Comparison of ENCODE assay signal across 1 cellular context in the genomic region with DNA sequence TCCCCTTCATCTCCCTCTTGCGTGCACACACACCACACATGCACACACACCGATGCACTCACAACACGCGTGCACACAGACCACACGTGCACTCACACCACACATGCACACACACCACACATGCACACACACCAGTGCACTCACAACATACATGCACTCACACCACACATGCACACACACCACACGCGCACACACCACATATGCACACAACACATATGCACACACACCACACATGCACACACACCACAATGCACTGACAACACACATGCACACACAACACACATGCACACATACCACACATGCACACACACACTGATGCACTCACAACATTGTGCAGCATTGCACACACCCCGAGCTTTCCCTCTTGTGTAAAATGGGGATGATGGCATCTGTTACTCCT.
TF ChIP-seq lines count a peak whose summit lies in the region.

No MANE protein-coding gene starts in this region.

TF ChIP-seq in WTC11, 78 proteins besides CTCF, POLR2A, EP300 and RAD21:
- TF ChIP-seq, protein P1, sequence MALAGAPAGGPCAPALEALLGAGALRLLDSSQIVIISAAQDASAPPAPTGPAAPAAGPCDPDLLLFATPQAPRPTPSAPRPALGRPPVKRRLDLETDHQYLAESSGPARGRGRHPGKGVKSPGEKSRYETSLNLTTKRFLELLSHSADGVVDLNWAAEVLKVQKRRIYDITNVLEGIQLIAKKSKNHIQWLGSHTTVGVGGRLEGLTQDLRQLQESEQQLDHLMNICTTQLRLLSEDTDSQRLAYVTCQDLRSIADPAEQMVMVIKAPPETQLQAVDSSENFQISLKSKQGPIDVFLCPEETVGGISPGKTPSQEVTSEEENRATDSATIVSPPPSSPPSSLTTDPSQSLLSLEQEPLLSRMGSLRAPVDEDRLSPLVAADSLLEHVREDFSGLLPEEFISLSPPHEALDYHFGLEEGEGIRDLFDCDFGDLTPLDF (CRISPR knock-in tag; IDR thresholded peaks at IDR 0.05), result no peak
- no peak for TF ChIP-seq NR2C2 (CRISPR knock-in tag; IDR thresholded peaks at IDR 0.05)
- no peak for TF ChIP-seq IRF2 (CRISPR knock-in tag; IDR thresholded peaks at IDR 0.05; ENCODE audit: borderline replicate concordance, low read depth)
- TF ChIP-seq, protein P2, sequence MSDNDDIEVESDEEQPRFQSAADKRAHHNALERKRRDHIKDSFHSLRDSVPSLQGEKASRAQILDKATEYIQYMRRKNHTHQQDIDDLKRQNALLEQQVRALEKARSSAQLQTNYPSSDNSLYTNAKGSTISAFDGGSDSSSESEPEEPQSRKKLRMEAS (CRISPR knock-in tag; IDR thresholded peaks at IDR 0.05), result no peak
- TF ChIP-seq, protein P3, sequence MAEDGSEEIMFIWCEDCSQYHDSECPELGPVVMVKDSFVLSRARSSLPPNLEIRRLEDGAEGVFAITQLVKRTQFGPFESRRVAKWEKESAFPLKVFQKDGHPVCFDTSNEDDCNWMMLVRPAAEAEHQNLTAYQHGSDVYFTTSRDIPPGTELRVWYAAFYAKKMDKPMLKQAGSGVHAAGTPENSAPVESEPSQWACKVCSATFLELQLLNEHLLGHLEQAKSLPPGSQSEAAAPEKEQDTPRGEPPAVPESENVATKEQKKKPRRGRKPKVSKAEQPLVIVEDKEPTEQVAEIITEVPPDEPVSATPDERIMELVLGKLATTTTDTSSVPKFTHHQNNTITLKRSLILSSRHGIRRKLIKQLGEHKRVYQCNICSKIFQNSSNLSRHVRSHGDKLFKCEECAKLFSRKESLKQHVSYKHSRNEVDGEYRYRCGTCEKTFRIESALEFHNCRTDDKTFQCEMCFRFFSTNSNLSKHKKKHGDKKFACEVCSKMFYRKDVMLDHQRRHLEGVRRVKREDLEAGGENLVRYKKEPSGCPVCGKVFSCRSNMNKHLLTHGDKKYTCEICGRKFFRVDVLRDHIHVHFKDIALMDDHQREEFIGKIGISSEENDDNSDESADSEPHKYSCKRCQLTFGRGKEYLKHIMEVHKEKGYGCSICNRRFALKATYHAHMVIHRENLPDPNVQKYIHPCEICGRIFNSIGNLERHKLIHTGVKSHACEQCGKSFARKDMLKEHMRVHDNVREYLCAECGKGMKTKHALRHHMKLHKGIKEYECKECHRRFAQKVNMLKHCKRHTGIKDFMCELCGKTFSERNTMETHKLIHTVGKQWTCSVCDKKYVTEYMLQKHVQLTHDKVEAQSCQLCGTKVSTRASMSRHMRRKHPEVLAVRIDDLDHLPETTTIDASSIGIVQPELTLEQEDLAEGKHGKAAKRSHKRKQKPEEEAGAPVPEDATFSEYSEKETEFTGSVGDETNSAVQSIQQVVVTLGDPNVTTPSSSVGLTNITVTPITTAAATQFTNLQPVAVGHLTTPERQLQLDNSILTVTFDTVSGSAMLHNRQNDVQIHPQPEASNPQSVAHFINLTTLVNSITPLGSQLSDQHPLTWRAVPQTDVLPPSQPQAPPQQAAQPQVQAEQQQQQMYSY (CRISPR knock-in tag; IDR thresholded peaks at IDR 0.05), result no peak
- TF ChIP-seq, protein P4, sequence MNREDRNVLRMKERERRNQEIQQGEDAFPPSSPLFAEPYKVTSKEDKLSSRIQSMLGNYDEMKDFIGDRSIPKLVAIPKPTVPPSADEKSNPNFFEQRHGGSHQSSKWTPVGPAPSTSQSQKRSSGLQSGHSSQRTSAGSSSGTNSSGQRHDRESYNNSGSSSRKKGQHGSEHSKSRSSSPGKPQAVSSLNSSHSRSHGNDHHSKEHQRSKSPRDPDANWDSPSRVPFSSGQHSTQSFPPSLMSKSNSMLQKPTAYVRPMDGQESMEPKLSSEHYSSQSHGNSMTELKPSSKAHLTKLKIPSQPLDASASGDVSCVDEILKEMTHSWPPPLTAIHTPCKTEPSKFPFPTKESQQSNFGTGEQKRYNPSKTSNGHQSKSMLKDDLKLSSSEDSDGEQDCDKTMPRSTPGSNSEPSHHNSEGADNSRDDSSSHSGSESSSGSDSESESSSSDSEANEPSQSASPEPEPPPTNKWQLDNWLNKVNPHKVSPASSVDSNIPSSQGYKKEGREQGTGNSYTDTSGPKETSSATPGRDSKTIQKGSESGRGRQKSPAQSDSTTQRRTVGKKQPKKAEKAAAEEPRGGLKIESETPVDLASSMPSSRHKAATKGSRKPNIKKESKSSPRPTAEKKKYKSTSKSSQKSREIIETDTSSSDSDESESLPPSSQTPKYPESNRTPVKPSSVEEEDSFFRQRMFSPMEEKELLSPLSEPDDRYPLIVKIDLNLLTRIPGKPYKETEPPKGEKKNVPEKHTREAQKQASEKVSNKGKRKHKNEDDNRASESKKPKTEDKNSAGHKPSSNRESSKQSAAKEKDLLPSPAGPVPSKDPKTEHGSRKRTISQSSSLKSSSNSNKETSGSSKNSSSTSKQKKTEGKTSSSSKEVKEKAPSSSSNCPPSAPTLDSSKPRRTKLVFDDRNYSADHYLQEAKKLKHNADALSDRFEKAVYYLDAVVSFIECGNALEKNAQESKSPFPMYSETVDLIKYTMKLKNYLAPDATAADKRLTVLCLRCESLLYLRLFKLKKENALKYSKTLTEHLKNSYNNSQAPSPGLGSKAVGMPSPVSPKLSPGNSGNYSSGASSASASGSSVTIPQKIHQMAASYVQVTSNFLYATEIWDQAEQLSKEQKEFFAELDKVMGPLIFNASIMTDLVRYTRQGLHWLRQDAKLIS (CRISPR knock-in tag; IDR thresholded peaks at IDR 0.05; ENCODE audit: borderline replicate concordance), result no peak
- no peak for TF ChIP-seq NFYB (CRISPR knock-in tag; conservative IDR thresholded peaks at IDR 0.05; ENCODE audit: low read depth)
- TF ChIP-seq, protein P5, sequence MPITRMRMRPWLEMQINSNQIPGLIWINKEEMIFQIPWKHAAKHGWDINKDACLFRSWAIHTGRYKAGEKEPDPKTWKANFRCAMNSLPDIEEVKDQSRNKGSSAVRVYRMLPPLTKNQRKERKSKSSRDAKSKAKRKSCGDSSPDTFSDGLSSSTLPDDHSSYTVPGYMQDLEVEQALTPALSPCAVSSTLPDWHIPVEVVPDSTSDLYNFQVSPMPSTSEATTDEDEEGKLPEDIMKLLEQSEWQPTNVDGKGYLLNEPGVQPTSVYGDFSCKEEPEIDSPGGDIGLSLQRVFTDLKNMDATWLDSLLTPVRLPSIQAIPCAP (CRISPR knock-in tag; IDR thresholded peaks at IDR 0.05), result no peak
- TF ChIP-seq, protein P6, sequence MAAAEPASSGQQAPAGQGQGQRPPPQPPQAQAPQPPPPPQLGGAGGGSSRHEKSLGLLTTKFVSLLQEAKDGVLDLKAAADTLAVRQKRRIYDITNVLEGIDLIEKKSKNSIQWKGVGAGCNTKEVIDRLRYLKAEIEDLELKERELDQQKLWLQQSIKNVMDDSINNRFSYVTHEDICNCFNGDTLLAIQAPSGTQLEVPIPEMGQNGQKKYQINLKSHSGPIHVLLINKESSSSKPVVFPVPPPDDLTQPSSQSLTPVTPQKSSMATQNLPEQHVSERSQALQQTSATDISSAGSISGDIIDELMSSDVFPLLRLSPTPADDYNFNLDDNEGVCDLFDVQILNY (CRISPR knock-in tag; IDR thresholded peaks at IDR 0.05), result no peak
- TF ChIP-seq, protein P7, sequence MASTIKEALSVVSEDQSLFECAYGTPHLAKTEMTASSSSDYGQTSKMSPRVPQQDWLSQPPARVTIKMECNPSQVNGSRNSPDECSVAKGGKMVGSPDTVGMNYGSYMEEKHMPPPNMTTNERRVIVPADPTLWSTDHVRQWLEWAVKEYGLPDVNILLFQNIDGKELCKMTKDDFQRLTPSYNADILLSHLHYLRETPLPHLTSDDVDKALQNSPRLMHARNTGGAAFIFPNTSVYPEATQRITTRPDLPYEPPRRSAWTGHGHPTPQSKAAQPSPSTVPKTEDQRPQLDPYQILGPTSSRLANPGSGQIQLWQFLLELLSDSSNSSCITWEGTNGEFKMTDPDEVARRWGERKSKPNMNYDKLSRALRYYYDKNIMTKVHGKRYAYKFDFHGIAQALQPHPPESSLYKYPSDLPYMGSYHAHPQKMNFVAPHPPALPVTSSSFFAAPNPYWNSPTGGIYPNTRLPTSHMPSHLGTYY (CRISPR knock-in tag; IDR thresholded peaks at IDR 0.05), result no peak
- TF ChIP-seq MXD4 (CRISPR knock-in tag; IDR thresholded peaks at IDR 0.05; ENCODE audit: borderline replicate concordance), result no peak
- no peak for TF ChIP-seq ZNF423 (CRISPR knock-in tag; IDR thresholded peaks at IDR 0.05)
- TF ChIP-seq CBFB (CRISPR knock-in tag; IDR thresholded peaks at IDR 0.05; ENCODE audit: low read depth), result no peak
- TF ChIP-seq CREB1 (CRISPR knock-in tag; IDR thresholded peaks at IDR 0.05), result no peak
TF ChIP-seq in WTC11: peak in this region for 0.
